In genomic region chr1:228457396-228458176, GRCh38 we compare ENCODE assay signal across 1 cellular context.
TF ChIP-seq lines count a peak whose summit lies in the region.

No MANE protein-coding gene starts in this region.

TF ChIP-seq in K562, 482 proteins besides CTCF, POLR2A, EP300 and RAD21 (continued from another document and continues in another):
- TF ChIP-seq TBL1XR1 (IDR thresholded peaks at IDR 0.05; ENCODE audit: low read length in 2 of 2) (peak; percentile 33 to 48; a peak in 2 of 4 replicates), HINFP (tag; conservative IDR thresholded peaks at IDR 0.05; ENCODE audit: low read depth) (no peak), FUS (optimal IDR thresholded peaks at IDR 0.05; ENCODE audit: low read depth, low read length) (peak; percentile 85), SP2 (IDR thresholded peaks at IDR 0.05; ENCODE audit: extremely low read depth, low read depth, low read length, poor library complexity, severe bottlenecking) (no peak), ZKSCAN1 (IDR thresholded peaks at IDR 0.05; ENCODE audit: low read depth, low read length) (peak; percentile 74), HMGN3 (IDR thresholded peaks at IDR 0.05; ENCODE audit: borderline replicate concordance, extremely low read depth, insufficient read length, low read depth, low read length) (peak; percentile 60), ZNF140 (CRISPR knock-in tag; IDR thresholded peaks at IDR 0.05) (no peak), ARHGAP35 (IDR thresholded peaks at IDR 0.05; ENCODE audit: partially characterized antibody) (no peak), BHLHE40 (IDR thresholded peaks at IDR 0.05; ENCODE audit: low read length) (peak; percentile 85), ADNP (tag; IDR thresholded peaks at IDR 0.05) (no peak), FOXO4 (CRISPR knock-in tag; IDR thresholded peaks at IDR 0.05) (0 out of 2 replicates have a peak, but pooled peaks have one; percentile 74), PYGO2 (tag; IDR thresholded peaks at IDR 0.05) (no peak), RBM25 (IDR thresholded peaks at IDR 0.05; ENCODE audit: low read depth, low read length, severe bottlenecking) (peak; percentile 85), NCOA4 (IDR thresholded peaks at IDR 0.05; ENCODE audit: partially characterized antibody) (no peak), HDAC6 (IDR thresholded peaks at IDR 0.05; ENCODE audit: low read depth, low read length) (no peak), POLR2AphosphoS5 (IDR thresholded peaks at IDR 0.05; ENCODE audit: control insufficient read depth, insufficient read depth, low read depth, low read length) (peak; percentile 98), ESRRA (IDR thresholded peaks at IDR 0.05; ENCODE audit: borderline replicate concordance, low read depth) (peak; percentile 70), MAZ (CRISPR knock-in tag; conservative IDR thresholded peaks at IDR 0.05 in 1 of 2, IDR thresholded peaks at IDR 0.05 in 1 of 2) (peak; percentile 79; a peak in 3 of 4 replicates), BRF1 (IDR thresholded peaks at IDR 0.05; ENCODE audit: borderline replicate concordance, extremely low read depth, insufficient read length) (no peak), ATF2 (CRISPR knock-in tag; IDR thresholded peaks at IDR 0.05) (no peak), EWSR1 (IDR thresholded peaks at IDR 0.05; ENCODE audit: borderline replicate concordance, low read depth, partially characterized antibody) (no peak), ZNF146 (CRISPR knock-in tag; IDR thresholded peaks at IDR 0.05; ENCODE audit: unreplicated experiment) (peak; percentile 29), MIER1 (IDR thresholded peaks at IDR 0.05; ENCODE audit: low read depth) (no peak), HDAC3 (IDR thresholded peaks at IDR 0.05; ENCODE audit: borderline replicate concordance, partially characterized antibody) (no peak), E2F3 (CRISPR knock-in tag; IDR thresholded peaks at IDR 0.05) (peak; percentile 71; the same call in 1 of the 2 replicates), KDM4B (IDR thresholded peaks at IDR 0.05; ENCODE audit: borderline replicate concordance in 2 of 2, low read depth in 1 of 2) (peak in 1 of 2 experiments; percentile 54; a peak in 1 of 4 replicates), MLX (CRISPR knock-in tag; conservative IDR thresholded peaks at IDR 0.05) (peak in 1 of 2 experiments; percentile 87; a peak in 1 of 4 replicates), SOX6 (IDR thresholded peaks at IDR 0.05) (peak; percentile 58; the same call in 1 of the 2 replicates), ZKSCAN8 (CRISPR knock-in tag; IDR thresholded peaks at IDR 0.05) (no peak), E2F8 (IDR thresholded peaks at IDR 0.05; ENCODE audit: low read depth, partially characterized antibody) (peak; percentile 77), MED1 (CRISPR knock-in tag; IDR thresholded peaks at IDR 0.05; ENCODE audit: borderline replicate concordance) (no peak; the same call in 1 of the 2 replicates), CBFA2T2 (conservative IDR thresholded peaks at IDR 0.05) (no peak), ARID4B (CRISPR knock-in tag; IDR thresholded peaks at IDR 0.05) (peak; percentile 96), CHD7 (IDR thresholded peaks at IDR 0.05; ENCODE audit: low read depth, low read length) (peak; percentile 52)
